15 cellular contexts compared by ENCODE assay signal in the genomic region with DNA sequence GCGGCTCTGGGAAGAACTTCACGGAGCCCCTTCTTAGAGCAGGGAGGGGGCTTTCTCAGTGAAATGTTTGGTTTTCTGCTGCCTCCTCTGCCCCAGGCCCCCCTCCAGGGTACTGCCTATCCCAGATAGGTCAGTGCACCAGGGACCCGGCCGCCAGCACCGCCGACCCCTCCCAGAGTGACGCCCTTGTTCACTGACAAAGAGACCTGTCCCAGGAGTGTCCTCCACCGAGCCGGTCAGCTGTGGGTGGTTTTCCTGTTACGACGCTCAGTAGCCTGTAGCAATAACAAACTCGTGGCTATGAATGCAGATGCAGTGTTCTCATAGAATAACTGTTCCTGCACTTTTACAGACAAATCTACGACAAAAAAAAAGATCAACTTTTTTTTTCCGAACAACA.
DNase-seq lines count a peak whose midpoint lies in the region; ATAC-seq and TF ChIP-seq lines count a peak whose summit lies in the region.
"Had no signal": no experiment of that assay in that cellular context is flagged by ENCODE, and none has a peak within 500 bp of the region (broad histone marks: within the 10 kb centered on the region; RNA-seq: fewer than 3 reads in every experiment).

No MANE protein-coding gene starts in this region.

- no peak for DNase-seq in AG04450 (ENCODE audit: low read depth, low spot score)
- peak; percentile 45 for DNase-seq in RWPE2 (ENCODE audit: low spot score)
- no peak for DNase-seq in right atrium auricular region (ENCODE audit: low spot score)
- peak in 1 of 2 donors; percentile 2 for DNase-seq in gastrocnemius medialis
- DNase-seq in activated CD8-positive, alpha-beta memory T cell treated with anti-CD3 and anti-CD28 coated beads, Interleukin-2, amount 50 U/mL, for 48 hours, result no peak
- no peak for DNase-seq in stimulated activated CD4-positive, alpha-beta T cell treated with anti-CD3 and anti-CD28 coated beads, Interleukin-15, amount 100 ng/mL, for 24 hours
- DNase-seq in effector CD8-positive, alpha-beta T cell (lab: John Stamatoyannopoulos, UW), result no peak
- DNase-seq: activated CD4-positive, alpha-beta T cell treated with anti-CD3 and anti-CD28 coated beads, Interleukin-2, amount 50 U/mL, for 1 hour; effector CD4-positive, alpha-beta T cell; midbrain; NCI-H1105; NCI-H2227 treated with DMSO at 0.1 percent for 48 hours had no signal

- TF ChIP-seq CTCF in AG04450 (IDR thresholded peaks at IDR 0.05; ENCODE audit: low read depth, low read length) (no peak), RWPE2 (IDR thresholded peaks at IDR 0.05; ENCODE audit: poor library complexity, severe bottlenecking) (no peak), right atrium auricular region (IDR thresholded peaks at IDR 0.05) (no peak), gastrocnemius medialis (IDR thresholded peaks at IDR 0.05 in 4 of 5, conservative IDR thresholded peaks at IDR 0.05 in 1 of 5) (no peak)

- CTCF ChIA-PET in AG04450 (lab: Charles Lee), result interaction anchor here (1.3 to 2.2 kb wide), 4 partner anchors 23 to 177 kb away, joined by 4 to 10 read pairs (median 6); no protein-coding TSS in a partner anchor

- H3K27me3 ChIP-seq in AG04450 (ENCODE audit: control insufficient read depth, insufficient read depth, low read length) (no peaks in the 10 kb centered on the region), RWPE2 (ENCODE audit: insufficient read depth, poor library complexity, severe bottlenecking) (no peaks in the 10 kb centered on the region), right atrium auricular region (no peaks in the 10 kb centered on the region), gastrocnemius medialis (no peaks in the 10 kb centered on the region)
- H3K27me3 ChIP-seq: SJSA1 had no signal

- in situ Hi-C loops in gastrocnemius medialis (cut with MboI; ENCODE audit: low sequenced_read_pairs in 4 of 4), result no loop called here

- H3K27ac ChIP-seq in AG04450 (ENCODE audit: low read depth, low read length), result peak overlapping the region; percentile 31
- no peak overlapping the region for H3K27ac ChIP-seq in RWPE2 (ENCODE audit: poor library complexity, severe bottlenecking)
- H3K27ac ChIP-seq in right atrium auricular region, result peak overlapping the region; percentile 54 to 63
- H3K27ac ChIP-seq in gastrocnemius medialis, result peak overlapping the region; percentile 63 to 88 (median 74)
- H3K27ac ChIP-seq: SJSA1 had no signal

- no peak overlapping the region for H3K4me3 ChIP-seq in AG04450 (ENCODE audit: low read depth, low read length)
- H3K4me3 ChIP-seq in RWPE2 (ENCODE audit: severe bottlenecking), result no peak overlapping the region
- no peak overlapping the region for H3K4me3 ChIP-seq in right atrium auricular region
- no peak overlapping the region for H3K4me3 ChIP-seq in gastrocnemius medialis
- H3K4me3 ChIP-seq: SJSA1 had no signal

- no peaks in the 10 kb centered on the region for H3K4me1 ChIP-seq in RWPE2 (ENCODE audit: insufficient read depth, poor library complexity, severe bottlenecking)
- H3K4me1 ChIP-seq in right atrium auricular region, result peaks cover 0 to 81% of the 10 kb centered on the region in 2 donors
- H3K4me1 ChIP-seq in gastrocnemius medialis, result peaks cover 68 to 72% of the 10 kb centered on the region in 2 donors

- POLR2A ChIA-PET in AG04450 (lab: Yijun Ruan, JAX), result no interaction called here

- no peak for ATAC-seq in RWPE2 (ENCODE audit: low read depth)
- ATAC-seq in gastrocnemius medialis, result no peak
- no peak for ATAC-seq in GM19351 (IDR thresholded peaks at IDR 0.05; ENCODE audit: unreplicated experiment)
- ATAC-seq: activated T-helper 17 cell treated with anti-CD3 and anti-CD28 coated beads, Interleukin-2, amount 50 U/mL, for 72 hours had no signal

- H3K9me3 ChIP-seq in AG04450 (ENCODE audit: control insufficient read depth, insufficient read depth, low read length) (no peaks in the 10 kb centered on the region; the same call in 1 of the 2 replicates), RWPE2 (ENCODE audit: severe bottlenecking) (no peaks in the 10 kb centered on the region), right atrium auricular region (no peaks in the 10 kb centered on the region), gastrocnemius medialis (no peaks in the 10 kb centered on the region)
- H3K9me3 ChIP-seq: SJSA1 had no signal

- H3K36me3 ChIP-seq in RWPE2 (ENCODE audit: low read depth) (peaks cover 26% of the 10 kb centered on the region), right atrium auricular region (peaks cover 25% of the 10 kb centered on the region), gastrocnemius medialis (peaks cover 0 to 4% of the 10 kb centered on the region in 2 donors)

- intact Hi-C loops in gastrocnemius medialis (cut with DNase I; ENCODE audit: low total_unique reads), result no loop called here

- no peak for TF ChIP-seq POLR2A in gastrocnemius medialis (IDR thresholded peaks at IDR 0.05)
